ENCODE assay signal across 9 cellular contexts in genomic region chr17:3710951-3711383, GRCh38.
DNase-seq lines count a peak whose midpoint lies in the region; ATAC-seq lines count a peak whose summit lies in the region.
"Had no signal": no experiment of that assay in that cellular context is flagged by ENCODE, and none has a peak within 500 bp of the region (broad histone marks: within the 10 kb centered on the region; RNA-seq: fewer than 3 reads in every experiment).

No MANE protein-coding gene starts in this region.

- no peaks in the 10 kb centered on the region for H3K9me3 ChIP-seq in adipocyte (ENCODE audit: control insufficient read depth, low read length)

- no peak overlapping the region for H3K4me3 ChIP-seq in adipocyte (ENCODE audit: low read length)
- H3K4me3 ChIP-seq: cardiac muscle cell had no signal

- DNase-seq in SKM-1 (lab: John Stamatoyannopoulos, UW; ENCODE audit: unreplicated experiment) (peak; percentile 9), SKM-1 treated with dmso at 0.1 percent for 144 hours (lab: John Stamatoyannopoulos, UW; ENCODE audit: unreplicated experiment) (no peak), T follicular helper cell (ENCODE audit: low read depth) (peak; percentile 58), adipocyte (ENCODE audit: low read depth) (peak; percentile 8), DMS 273 treated with DMSO at 0.1 percent for 48 hours (lab: John Stamatoyannopoulos, UW) (no peak), Ammon's horn (ENCODE audit: low spot score) (no peak)
- DNase-seq in stimulated activated CD4-positive, alpha-beta T cell treated with anti-CD3 and anti-CD28 coated beads, Interleukin-15, amount 100 ng/mL, for 48 hours (ENCODE audit: low read depth in 2 of 2) = peak; percentile 61 to 73

- peaks cover 5% of the 10 kb centered on the region for H3K4me1 ChIP-seq in adipocyte (ENCODE audit: control insufficient read depth, insufficient read depth, low read length)

- peaks cover 24% of the 10 kb centered on the region for H3K36me3 ChIP-seq in adipocyte (ENCODE audit: control insufficient read depth, insufficient read depth, low read length, severe bottlenecking)

- ATAC-seq in HG03103 (IDR thresholded peaks at IDR 0.05; ENCODE audit: low read depth, unreplicated experiment) = peak; percentile 92

- no peaks in the 10 kb centered on the region for H3K27me3 ChIP-seq in adipocyte (replicated peaks; ENCODE audit: control insufficient read depth, insufficient read depth, low read length)
- H3K27me3 ChIP-seq: cardiac muscle cell had no signal

- H3K9ac ChIP-seq in adipocyte (ENCODE audit: low read length) = no peak overlapping the region

Comparison
In these comparisons a context has a peak if more than half of its experiments do, and no peak if none do; other contexts are left out.
1. DNase-seq: peak in SKM-1 (single experiment), T follicular helper cell (single experiment), adipocyte (single experiment) and stimulated activated CD4-positive, alpha-beta T cell treated with anti-CD3 and anti-CD28 coated beads, Interleukin-15, amount 100 ng/mL, for 48 hours (2 of 2); none in SKM-1 treated with dmso at 0.1 percent for 144 hours (single experiment), DMS 273 treated with DMSO at 0.1 percent for 48 hours (single experiment) and Ammon's horn (single experiment).